ENCODE assay signal across 8 cellular contexts in genomic region chr3:124565013-124565412, GRCh38.
DNase-seq lines count a peak whose midpoint lies in the region; ATAC-seq and TF ChIP-seq lines count a peak whose summit lies in the region.

No MANE protein-coding gene starts in this region.

- H3K4me2 ChIP-seq in OCI-LY3 (ENCODE audit: low read length): no peak overlapping the region

- peak; percentile 79 to 86 for DNase-seq in Caco-2
- DNase-seq in HT1080 (ENCODE audit: low read depth): peak; percentile 67
- peak; percentile 44 to 55 for DNase-seq in activated T-cell treated with anti-CD3 and anti-CD28 coated beads, Interleukin-2, amount 50 U/mL, for 72 hours
- peak; percentile 84 for DNase-seq in fibroblast of peridontal ligament (ENCODE audit: extremely low read depth)
- DNase-seq in nephron progenitor cell: peak; percentile 79
- DNase-seq in type B pancreatic cell (ENCODE audit: extremely low spot score, unreplicated experiment): peak; percentile 78

- H3K9ac ChIP-seq in OCI-LY3 (ENCODE audit: low read length): no peak overlapping the region

- H3K9me3 ChIP-seq in Caco-2 (no peaks in the 10 kb centered on the region), OCI-LY3 (ENCODE audit: insufficient read depth, low read length) (no peaks in the 10 kb centered on the region)

- H3K4me1 Mint-ChIP-seq in Caco-2 (ENCODE audit: low read depth, unreplicated experiment) (peaks cover 26% of the 10 kb centered on the region), nephron progenitor cell (peaks cover 9% of the 10 kb centered on the region), type B pancreatic cell (ENCODE audit: unreplicated experiment) (peaks cover 16% of the 10 kb centered on the region)
- no peaks in the 10 kb centered on the region for H3K4me1 Mint-ChIP-seq in activated T-cell treated with anti-CD3 and anti-CD28 coated beads, Interleukin-2, amount 50 U/mL, for 72 hours (ENCODE audit: low read depth)

- peak; percentile 39 to 45 for ATAC-seq in activated T-cell treated with anti-CD3 and anti-CD28 coated beads, Interleukin-2, amount 50 U/mL, for 72 hours (replicated peaks in 1 of 2)
- no peak for ATAC-seq in GM18868 (IDR thresholded peaks at IDR 0.05; ENCODE audit: unreplicated experiment)

- H3K27ac ChIP-seq in OCI-LY3 (ENCODE audit: low read length): no peak overlapping the region

- no TSS peak for BruUV-seq in Caco-2 (replicated peaks; lab: Mats Ljungman, UMichigan)

- no peak overlapping the region for H2AFZ ChIP-seq in OCI-LY3 (ENCODE audit: low read depth, low read length)

- no peaks in the 10 kb centered on the region for H4K20me1 ChIP-seq in OCI-LY3 (ENCODE audit: insufficient read depth, low read length)

- no peaks in the 10 kb centered on the region for H3K79me2 ChIP-seq in OCI-LY3 (ENCODE audit: low read length)

- peak overlapping the region; percentile 91 for H3K27ac Mint-ChIP-seq in Caco-2 (ENCODE audit: unreplicated experiment)
- no peak overlapping the region for H3K27ac Mint-ChIP-seq in activated T-cell treated with anti-CD3 and anti-CD28 coated beads, Interleukin-2, amount 50 U/mL, for 72 hours
- no peak overlapping the region for H3K27ac Mint-ChIP-seq in nephron progenitor cell
- H3K27ac Mint-ChIP-seq in type B pancreatic cell: no peak overlapping the region

- no peak overlapping the region for H3K4me3 ChIP-seq in Caco-2 (ENCODE audit: low read depth, low read length)
- H3K4me3 ChIP-seq in OCI-LY3 (ENCODE audit: low read length): no peak overlapping the region

- peak; percentile 83 to 85 for TF ChIP-seq CTCF in Caco-2 (IDR thresholded peaks at IDR 0.05; ENCODE audit: insufficient read depth in 1 of 2, low read depth in 1 of 2, low read length in 1 of 2, severe bottlenecking in 1 of 2, unreplicated experiment in 1 of 2)
- TF ChIP-seq CTCF in OCI-LY3 (IDR thresholded peaks at IDR 0.05; ENCODE audit: low read depth, low read length): peak; percentile 94
- TF ChIP-seq CTCF in nephron progenitor cell (IDR thresholded peaks at IDR 0.05): peak; percentile 88
- peak; percentile 97 for TF ChIP-seq CTCF in type B pancreatic cell (conservative IDR thresholded peaks at IDR 0.05)

- H3K27me3 Mint-ChIP-seq in Caco-2 (ENCODE audit: insufficient read depth, unreplicated experiment) (no peaks in the 10 kb centered on the region), nephron progenitor cell (ENCODE audit: low read depth, poor library complexity) (peaks cover 25% of the 10 kb centered on the region), type B pancreatic cell (no peaks in the 10 kb centered on the region)
- H3K27me3 Mint-ChIP-seq in activated T-cell treated with anti-CD3 and anti-CD28 coated beads, Interleukin-2, amount 50 U/mL, for 72 hours (ENCODE audit: low read depth): peaks cover 20% of the 10 kb centered on the region

- H3K27me3 ChIP-seq in Caco-2 (replicated peaks; ENCODE audit: control insufficient read depth, insufficient read depth, low read length) (no peaks in the 10 kb centered on the region), OCI-LY3 (ENCODE audit: low read depth, low read length) (peaks cover 34% of the 10 kb centered on the region)

- CTCF ChIA-PET in Caco-2 (lab: Charles Lee): interaction anchor here (0.5 to 2.6 kb wide), 14 partner anchors 47 to 196 kb away, joined by 3 to 28 read pairs (median 4); partner anchors contain the start of gene UMPS

- no peaks in the 10 kb centered on the region for H3K36me3 ChIP-seq in Caco-2 (ENCODE audit: control insufficient read depth, insufficient read depth, low read length)
- H3K36me3 ChIP-seq in OCI-LY3 (replicated peaks; ENCODE audit: low read depth, low read length): no peaks in the 10 kb centered on the region

- H3K36me3 Mint-ChIP-seq in Caco-2 (ENCODE audit: insufficient read depth, unreplicated experiment) (peaks cover 5% of the 10 kb centered on the region), nephron progenitor cell (ENCODE audit: low read depth) (no peaks in the 10 kb centered on the region), type B pancreatic cell (no peaks in the 10 kb centered on the region)
- no peaks in the 10 kb centered on the region for H3K36me3 Mint-ChIP-seq in activated T-cell treated with anti-CD3 and anti-CD28 coated beads, Interleukin-2, amount 50 U/mL, for 72 hours (ENCODE audit: insufficient read depth in 2 of 2)

- no peaks in the 10 kb centered on the region for H3K9me3 Mint-ChIP-seq in Caco-2 (ENCODE audit: unreplicated experiment)
- no peaks in the 10 kb centered on the region for H3K9me3 Mint-ChIP-seq in activated T-cell treated with anti-CD3 and anti-CD28 coated beads, Interleukin-2, amount 50 U/mL, for 72 hours
- H3K9me3 Mint-ChIP-seq in nephron progenitor cell: no peaks in the 10 kb centered on the region
- no peaks in the 10 kb centered on the region for H3K9me3 Mint-ChIP-seq in type B pancreatic cell

- peaks cover 21% of the 10 kb centered on the region for H3K4me1 ChIP-seq in Caco-2
- H3K4me1 ChIP-seq in OCI-LY3 (ENCODE audit: low read length): no peaks in the 10 kb centered on the region

- no peak overlapping the region for H3K4me3 Mint-ChIP-seq in Caco-2 (ENCODE audit: unreplicated experiment)
- no peak overlapping the region for H3K4me3 Mint-ChIP-seq in activated T-cell treated with anti-CD3 and anti-CD28 coated beads, Interleukin-2, amount 50 U/mL, for 72 hours
- H3K4me3 Mint-ChIP-seq in nephron progenitor cell: no peak overlapping the region
- H3K4me3 Mint-ChIP-seq in type B pancreatic cell: peak overlapping the region; percentile 19

- intact Hi-C loops in Caco-2 (cut with micrococcal nuclease; ENCODE audit: unreplicated experiment): loop anchor here (1.0 to 10.0 kb wide), 6 partner anchors 20 to 336 kb away; no protein-coding TSS in a partner anchor

- POLR2A ChIA-PET in Caco-2 (lab: Charles Lee): no interaction called here
